ENCODE assay signal across 10 cellular contexts in the genomic region with DNA sequence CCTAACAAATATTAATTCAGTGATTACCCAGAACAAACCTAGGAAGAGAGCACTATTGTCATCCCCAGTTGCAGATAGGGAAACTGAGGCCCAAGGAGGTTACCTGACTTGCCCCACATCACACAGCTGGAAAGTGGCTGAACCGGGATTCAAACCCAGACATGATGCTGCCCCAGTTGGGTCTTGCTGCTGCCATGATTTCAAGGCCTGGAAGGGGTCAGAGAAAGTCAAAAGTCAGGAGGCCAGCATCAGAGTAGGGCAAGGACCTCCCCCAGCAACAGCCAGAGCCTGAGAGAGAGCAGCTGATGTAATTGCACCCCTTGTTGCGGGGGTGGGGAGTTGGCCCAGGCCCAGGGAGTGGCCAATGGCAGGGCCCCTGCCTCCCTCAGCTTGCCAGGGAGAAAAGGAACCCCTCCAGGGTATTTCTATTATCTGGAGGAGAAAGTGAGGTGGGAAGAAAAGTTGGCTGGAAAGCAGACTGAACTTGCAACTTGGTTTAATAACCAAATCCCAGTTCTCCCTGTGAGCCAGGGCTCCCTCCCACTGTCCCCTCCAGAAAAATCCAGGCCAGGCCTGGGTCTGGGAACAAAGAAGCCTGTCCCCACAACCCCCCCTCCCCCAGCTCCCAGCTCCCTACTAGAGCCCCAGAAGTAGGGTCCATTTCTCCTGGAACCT.
A peak's percentile ranks its signal among the peaks of the same experiment; 100 is the strongest.
DNase-seq lines count a peak whose midpoint lies in the region; ATAC-seq and TF ChIP-seq lines count a peak whose summit lies in the region.
"Had no signal": no experiment of that assay in that cellular context is flagged by ENCODE, and none has a peak within 500 bp of the region (broad histone marks: within the 10 kb centered on the region; RNA-seq: fewer than 3 reads in every experiment).

No MANE protein-coding gene starts in this region.

- H3K9me3 ChIP-seq in left ventricle myocardium inferior (replicated peaks) (no peaks in the 10 kb centered on the region), sigmoid colon (no peaks in the 10 kb centered on the region), WERI-Rb-1 (ENCODE audit: severe bottlenecking) (no peaks in the 10 kb centered on the region)

- intact Hi-C loops in left ventricle myocardium inferior (cut with micrococcal nuclease): no loop called here
- intact Hi-C loops in sigmoid colon (cut with DNase I): no loop called here

- CTCF ChIA-PET in GM10248 (lab: Yijun Ruan, JAX): interaction anchor here (0.8 to 2.1 kb wide), 4 partner anchors 9 to 273 kb away, joined by 3 to 5 read pairs (median 4); a partner anchor contains a TSS

- no peak for TF ChIP-seq EP300 in sigmoid colon (IDR thresholded peaks at IDR 0.05)

- H3K4me1 ChIP-seq in left ventricle myocardium inferior: peaks cover 46% of the 10 kb centered on the region
- H3K4me1 ChIP-seq in sigmoid colon: peaks cover 0 to 72% (median 65%) of the 10 kb centered on the region in 4 donors

- DNase-seq in GM10248 (ENCODE audit: extremely low spot score): peak; percentile 67
- peak; percentile 26 for DNase-seq in SW480 (ENCODE audit: low spot score)
- DNase-seq in left ventricle myocardium inferior: peak; percentile 42
- no peak for DNase-seq in sigmoid colon
- DNase-seq in central memory CD4-positive, alpha-beta T cell: no peak
- no peak for DNase-seq in mesenteric fat pad (ENCODE audit: low spot score)
- DNase-seq in WERI-Rb-1: no peak
- DNase-seq: activated T-cell treated with anti-CD3 and anti-CD28 coated beads, Interleukin-2, amount 50 U/mL, for 1 hour; DMS153 had no signal

- 82 to 83% methylated on average over 2 of the region's 2 CpGs for WGBS in sigmoid colon, 2 donors

- TF ChIP-seq POLR2A in sigmoid colon (IDR thresholded peaks at IDR 0.05): no peak

- no peak overlapping the region for H3K4me3 ChIP-seq in left ventricle myocardium inferior
- H3K4me3 ChIP-seq in sigmoid colon: no peak overlapping the region
- H3K4me3 ChIP-seq in WERI-Rb-1 (ENCODE audit: low read depth, low read length): no peak overlapping the region

- H3K27me3 ChIP-seq in left ventricle myocardium inferior (ENCODE audit: low read depth) (no peaks in the 10 kb centered on the region), sigmoid colon (no peaks in the 10 kb centered on the region), WERI-Rb-1 (ENCODE audit: insufficient read depth, low read depth, severe bottlenecking) (no peaks in the 10 kb centered on the region)

- no peaks in the 10 kb centered on the region for H3K36me3 ChIP-seq in left ventricle myocardium inferior
- no peaks in the 10 kb centered on the region for H3K36me3 ChIP-seq in sigmoid colon
- H3K36me3 ChIP-seq in WERI-Rb-1: no peaks in the 10 kb centered on the region

- no peak for ATAC-seq in GM21717 (IDR thresholded peaks at IDR 0.05; ENCODE audit: unreplicated experiment)

- POLR2A ChIA-PET in GM10248 (lab: Yijun Ruan, JAX): no interaction called here

- H3K27ac ChIP-seq in left ventricle myocardium inferior (replicated peaks): peak overlapping the region; percentile 43
- peak overlapping the region; percentile 49 to 87 (median 74) for H3K27ac ChIP-seq in sigmoid colon
- H3K27ac ChIP-seq in WERI-Rb-1: no peak overlapping the region

- TF ChIP-seq CTCF in GM10248 (IDR thresholded peaks at IDR 0.05; ENCODE audit: control extremely low read depth, extremely low read depth, low read depth, missing control alignments) (no peak), left ventricle myocardium inferior (IDR thresholded peaks at IDR 0.05; ENCODE audit: borderline replicate concordance) (no peak), sigmoid colon (IDR thresholded peaks at IDR 0.05) (no peak), WERI-Rb-1 (IDR thresholded peaks at IDR 0.05; ENCODE audit: low read depth, low read length) (no peak)

Comparison
In these comparisons a context has a peak if more than half of its experiments do, and no peak if none do; other contexts are left out.
1. DNase-seq: peak in GM10248 (single experiment), SW480 (single experiment) and left ventricle myocardium inferior (single experiment); none in sigmoid colon (single experiment), central memory CD4-positive, alpha-beta T cell (single experiment), mesenteric fat pad (single experiment) and WERI-Rb-1 (single experiment).